In the genomic region with DNA sequence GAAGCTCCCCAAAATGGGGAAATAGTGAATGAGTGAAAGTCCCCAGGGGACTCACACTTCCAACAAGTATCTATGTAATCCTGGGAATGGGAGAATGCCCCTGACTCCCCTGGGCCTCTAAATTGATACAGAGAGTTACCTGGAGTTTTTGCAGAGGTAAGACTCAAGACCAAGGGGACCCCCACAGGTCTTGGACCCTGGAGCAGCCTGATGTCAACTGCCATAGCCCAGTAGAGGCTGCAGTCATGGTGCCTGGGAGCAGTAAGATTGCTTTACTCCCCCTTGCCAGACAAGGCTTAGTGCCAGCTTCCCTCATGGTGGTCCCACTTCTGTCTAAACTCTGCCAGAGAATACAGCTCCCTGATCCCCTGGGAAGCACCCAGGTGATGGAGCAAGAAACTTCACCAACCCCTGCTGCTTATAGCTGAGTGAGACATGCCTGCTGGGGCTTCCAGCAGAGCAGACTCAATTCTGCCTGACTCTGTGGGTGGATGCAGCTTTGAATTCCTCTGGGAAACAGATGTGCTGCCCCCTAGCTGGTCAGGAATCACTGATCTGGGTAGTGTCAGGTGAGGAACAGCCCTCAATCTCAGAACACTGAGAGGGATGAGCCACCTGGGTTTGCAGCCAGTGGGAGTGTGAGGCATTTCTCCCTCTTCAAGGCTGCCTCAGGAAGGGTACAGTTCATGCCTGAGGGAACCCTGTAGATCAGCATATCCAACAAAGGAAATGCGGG, we compare ENCODE assay signal across 18 cellular contexts.
DNase-seq lines count a peak whose midpoint lies in the region; ATAC-seq, FAIRE-seq and TF ChIP-seq lines count a peak whose summit lies in the region.
"Had no signal": no experiment of that assay in that cellular context is flagged by ENCODE, and none has a peak within 500 bp of the region (broad histone marks: within the 10 kb centered on the region; RNA-seq: fewer than 3 reads in every experiment).

No MANE protein-coding gene starts in this region.

- no peak overlapping the region for H3K4me2 ChIP-seq in GM23338
- H3K4me2 ChIP-seq in H9 (ENCODE audit: insufficient read depth, insufficient read length, low read length): no peak overlapping the region
- no peak overlapping the region for H3K4me2 ChIP-seq in keratinocyte (ENCODE audit: control insufficient read depth, extremely low read depth, insufficient read depth, low read depth, low read length)
- H3K4me2 ChIP-seq: A549 had no signal

- no peak overlapping the region for H2AK5ac ChIP-seq in H9 (ENCODE audit: insufficient read length, low read length)

- H3K23ac ChIP-seq in H9 (ENCODE audit: insufficient read length, low read depth, low read length): no peak overlapping the region

- no peak overlapping the region for H4K5ac ChIP-seq in H9 (ENCODE audit: insufficient read length, low read depth, low read length)

- no peaks in the 10 kb centered on the region for H3F3A ChIP-seq in GM23338 (replicated peaks; ENCODE audit: low read depth)

- H3K9ac ChIP-seq in H9 (ENCODE audit: extremely low read depth, insufficient read length, low read length) (no peak overlapping the region), endodermal cell (ENCODE audit: extremely low read depth, low read length, poor library complexity, severe bottlenecking) (no peak overlapping the region), keratinocyte (ENCODE audit: control insufficient read depth, extremely low read depth, insufficient read depth, low read length) (no peak overlapping the region)

- TF ChIP-seq CTCF in GM23338 (conservative IDR thresholded peaks at IDR 0.05; ENCODE audit: low read depth in 2 of 2) (peak; percentile 41 to 65; a peak in 3 of 4 replicates), H9 (conservative IDR thresholded peaks at IDR 0.05) (peak; percentile 56), endodermal cell (conservative IDR thresholded peaks at IDR 0.05) (peak; percentile 59), keratinocyte (optimal IDR thresholded peaks at IDR 0.05 in 1 of 3, IDR thresholded peaks at IDR 0.05 in 1 of 3, conservative IDR thresholded peaks at IDR 0.05 in 1 of 3; ENCODE audit: extremely low read depth in 1 of 3, insufficient read depth in 2 of 3, low read length in 3 of 3) (peak in 2 of 3 experiments; percentile 11 to 22), uterus (IDR thresholded peaks at IDR 0.05) (no peak), progenitor cell of endocrine pancreas (IDR thresholded peaks at IDR 0.05; ENCODE audit: unreplicated experiment) (no peak)

- no peak overlapping the region for H3K4ac ChIP-seq in H9 (ENCODE audit: low read depth, low read length)

- H3K36me3 Mint-ChIP-seq in GM23338 (ENCODE audit: low read depth) (peaks cover 18% of the 10 kb centered on the region; the same call in 2 of the 3 replicates), H9 (ENCODE audit: insufficient read depth in 1 of 3, low read depth in 3 of 3) (peaks cover 0 to 28% (median 6%) of the 10 kb centered on the region in 3 experiments; a peak in 4 of 7 replicates), endodermal cell (ENCODE audit: low read depth) (peaks cover 7% of the 10 kb centered on the region), progenitor cell of endocrine pancreas (ENCODE audit: insufficient read depth) (no peaks in the 10 kb centered on the region)
- H3K36me3 Mint-ChIP-seq: CD4-positive, alpha-beta memory T cell had no signal

- no peak overlapping the region; the same call in 1 of the 2 replicates for H3K14ac ChIP-seq in H9 (ENCODE audit: insufficient read depth, low read length)

- H3K79me2 ChIP-seq in GM23338 (replicated peaks; ENCODE audit: insufficient read depth): no peaks in the 10 kb centered on the region
- H3K79me2 ChIP-seq in H9 (ENCODE audit: insufficient read depth, low read length): no peaks in the 10 kb centered on the region
- no peaks in the 10 kb centered on the region for H3K79me2 ChIP-seq in keratinocyte (ENCODE audit: control insufficient read depth, insufficient read depth, low read length)

- H3K27me3 ChIP-seq in GM23338 (ENCODE audit: insufficient read depth) (no peaks in the 10 kb centered on the region), H9 (ENCODE audit: insufficient read depth, low read length) (no peaks in the 10 kb centered on the region), endodermal cell (ENCODE audit: control insufficient read depth, insufficient read depth, low read length, poor library complexity, severe bottlenecking) (no peaks in the 10 kb centered on the region), keratinocyte (ENCODE audit: control insufficient read depth, extremely low read depth, insufficient read depth, low read length) (no peaks in the 10 kb centered on the region), uterus (no peaks in the 10 kb centered on the region)
- H3K27me3 ChIP-seq: BE2C had no signal

- H3T11ph ChIP-seq in H9 (ENCODE audit: low read length): no peak overlapping the region

- TF ChIP-seq POLR2A in uterus (IDR thresholded peaks at IDR 0.05): no peak

- H4K8ac ChIP-seq in H9 (replicated peaks; ENCODE audit: insufficient read length, low read depth, low read length): no peak overlapping the region

- ATAC-seq in GM23338: peak; percentile 85
- ATAC-seq: A549 had no signal

- no peaks in the 10 kb centered on the region for H3K27me3 Mint-ChIP-seq in GM23338 (ENCODE audit: insufficient read depth, low read depth, poor library complexity)
- no peaks in the 10 kb centered on the region for H3K27me3 Mint-ChIP-seq in H9 (ENCODE audit: low read depth)
- no peaks in the 10 kb centered on the region for H3K27me3 Mint-ChIP-seq in endodermal cell (ENCODE audit: insufficient read depth)
- H3K27me3 Mint-ChIP-seq in progenitor cell of endocrine pancreas: no peaks in the 10 kb centered on the region
- H3K27me3 Mint-ChIP-seq: CD4-positive, alpha-beta memory T cell had no signal

- H3K9me2 ChIP-seq in GM23338 (ENCODE audit: insufficient read depth): peaks cover 3% of the 10 kb centered on the region; the same call in 1 of the 2 replicates

- FAIRE-seq in keratinocyte (lab: Jason Lieb, UNC): no peak
- FAIRE-seq: A549, G401.6, GM12892, GM19239, H54 had no signal

- H2AFZ ChIP-seq in GM23338: peak overlapping the region; percentile 61
- H2AFZ ChIP-seq in H9 (ENCODE audit: low read length): no peak overlapping the region
- H2AFZ ChIP-seq in keratinocyte (ENCODE audit: control insufficient read depth, low read length): no peak overlapping the region

- intact Hi-C loops in uterus (cut with DNase I; ENCODE audit: low total_unique reads): no loop called here

- H3K4me3 ChIP-seq in GM23338 (no peak overlapping the region), endodermal cell (ENCODE audit: low read length) (no peak overlapping the region), keratinocyte (ENCODE audit: control insufficient read depth in 2 of 3, extremely low read depth in 1 of 3, insufficient read depth in 2 of 3, low read depth in 1 of 3, low read length in 3 of 3) (no peak overlapping the region), uterus (no peak overlapping the region)
- H3K4me3 ChIP-seq: A549 had no signal

- no peak overlapping the region for H2BK120ac ChIP-seq in H9 (ENCODE audit: low read depth, low read length, poor library complexity, severe bottlenecking)

- no peaks in the 10 kb centered on the region for H3K23me2 ChIP-seq in H9 (ENCODE audit: insufficient read length, low read depth, low read length, poor library complexity, severe bottlenecking)

- no peak overlapping the region for H3K18ac ChIP-seq in H9 (ENCODE audit: insufficient read length, low read depth, low read length)

- H4K20me1 ChIP-seq in GM23338 (replicated peaks; ENCODE audit: insufficient read depth) (no peaks in the 10 kb centered on the region), H9 (ENCODE audit: control insufficient read depth, insufficient read depth, insufficient read length) (no peaks in the 10 kb centered on the region), keratinocyte (ENCODE audit: control insufficient read depth, extremely low read depth, insufficient read depth, low read length) (no peaks in the 10 kb centered on the region)

- H3K9me3 Mint-ChIP-seq in GM23338 (peaks cover 34% of the 10 kb centered on the region), H9 (peaks cover 22 to 27% of the 10 kb centered on the region in 2 experiments), endodermal cell (peaks cover 38% of the 10 kb centered on the region), progenitor cell of endocrine pancreas (ENCODE audit: low read depth) (peaks cover 32% of the 10 kb centered on the region)

- H3K27ac Mint-ChIP-seq in GM23338 (no peak overlapping the region), H9 (no peak overlapping the region), endodermal cell (no peak overlapping the region), progenitor cell of endocrine pancreas (no peak overlapping the region)
- H3K27ac Mint-ChIP-seq: CD4-positive, alpha-beta memory T cell had no signal

- H2BK5ac ChIP-seq in H9 (ENCODE audit: insufficient read length, low read length): no peak overlapping the region

- H2BK20ac ChIP-seq in H9 (ENCODE audit: low read depth, low read length, poor library complexity, severe bottlenecking): no peak overlapping the region

- no peaks in the 10 kb centered on the region for H3K79me1 ChIP-seq in H9 (ENCODE audit: insufficient read depth, low read depth, low read length, poor library complexity, severe bottlenecking)

- H3K36me3 ChIP-seq in GM23338 (ENCODE audit: insufficient read depth) (0 out of 2 replicates have a peak, but pooled peaks cover 6% of the 10 kb centered on the region), endodermal cell (ENCODE audit: control insufficient read depth, insufficient read depth, low read length) (no peaks in the 10 kb centered on the region), keratinocyte (ENCODE audit: control insufficient read depth in 2 of 2, extremely low read depth in 1 of 2, insufficient read depth in 2 of 2, low read length in 2 of 2) (no peaks in the 10 kb centered on the region), uterus (no peaks in the 10 kb centered on the region)
- H3K36me3 ChIP-seq: BE2C had no signal

- WGBS in H9 (ENCODE audit: extremely low coverage, insufficient read length, low lambda C conversion rate): no CpG with 5 or more reads among the region's 1 CpG
- WGBS in endodermal cell (ENCODE audit: insufficient coverage in 1 of 2, insufficient read length in 1 of 2), 2 experiments: 0% methylated on average over 1 of the region's 1 CpG; no CpG with 5 or more reads in 1 of the 2 experiments

- H3K4me1 Mint-ChIP-seq in GM23338 (peaks cover 9% of the 10 kb centered on the region; the same call in 2 of the 3 replicates), H9 (peaks cover 10 to 15% of the 10 kb centered on the region in 2 experiments), endodermal cell (peaks cover 2% of the 10 kb centered on the region), progenitor cell of endocrine pancreas (ENCODE audit: low read depth) (no peaks in the 10 kb centered on the region)
- H3K4me1 Mint-ChIP-seq: CD4-positive, alpha-beta memory T cell had no signal

- H3K4me1 ChIP-seq in GM23338 (ENCODE audit: insufficient read depth): no peaks in the 10 kb centered on the region
- H3K4me1 ChIP-seq in H9 (ENCODE audit: insufficient read depth, low read length): no peaks in the 10 kb centered on the region
- no peaks in the 10 kb centered on the region for H3K4me1 ChIP-seq in endodermal cell (ENCODE audit: control insufficient read depth, insufficient read depth, low read length)
- no peaks in the 10 kb centered on the region for H3K4me1 ChIP-seq in keratinocyte (ENCODE audit: control insufficient read depth, extremely low read depth, insufficient read depth, low read length)
- H3K4me1 ChIP-seq in uterus: no peaks in the 10 kb centered on the region
- H3K4me1 ChIP-seq: A549, BE2C had no signal

- no peak overlapping the region for H3K56ac ChIP-seq in H9 (ENCODE audit: insufficient read length, low read depth, low read length)

- no peaks in the 10 kb centered on the region for H3K9me3 ChIP-seq in H9 (ENCODE audit: control insufficient read depth, low read depth, low read length)
- peaks cover 24% of the 10 kb centered on the region for H3K9me3 ChIP-seq in endodermal cell (ENCODE audit: control insufficient read depth, low read length)
- H3K9me3 ChIP-seq in keratinocyte (ENCODE audit: control insufficient read depth, low read depth, low read length): no peaks in the 10 kb centered on the region
- H3K9me3 ChIP-seq in uterus: peaks cover 0 to 4% of the 10 kb centered on the region in 2 donors
- H3K9me3 ChIP-seq: A549, BE2C had no signal

- no peak overlapping the region for H2BK15ac ChIP-seq in H9 (ENCODE audit: low read depth, low read length)

- no peak overlapping the region for H4K91ac ChIP-seq in H9 (ENCODE audit: insufficient read length, low read depth, low read length)

- H2BK12ac ChIP-seq in H9 (ENCODE audit: insufficient read length, low read depth, low read length): no peak overlapping the region

- H3K4me3 Mint-ChIP-seq in GM23338 (no peak overlapping the region), H9 (no peak overlapping the region), endodermal cell (no peak overlapping the region), progenitor cell of endocrine pancreas (ENCODE audit: low read depth) (no peak overlapping the region)
- H3K4me3 Mint-ChIP-seq: CD4-positive, alpha-beta memory T cell had no signal

- dilution Hi-C loops in keratinocyte (cut with MboI; ENCODE audit: extremely low pct_ligation_motif_present, low sequenced_read_pairs): no loop called here

- no peak overlapping the region for H3K27ac ChIP-seq in GM23338 (ENCODE audit: low read depth)
- no peak overlapping the region for H3K27ac ChIP-seq in H9 (ENCODE audit: insufficient read length, low read depth, low read length)
- H3K27ac ChIP-seq in endodermal cell (ENCODE audit: low read depth, low read length): no peak overlapping the region
- H3K27ac ChIP-seq in keratinocyte (ENCODE audit: control insufficient read depth, insufficient read depth, low read length): no peak overlapping the region
- H3K27ac ChIP-seq in uterus: no peak overlapping the region
- H3K27ac ChIP-seq: A549, C4-2B had no signal

- H3K9me1 ChIP-seq in keratinocyte (ENCODE audit: control insufficient read depth, extremely low read depth, insufficient read depth, low read length): no peaks in the 10 kb centered on the region

- peak; percentile 51 for DNase-seq in GM23338 (ENCODE audit: low spot score)
- peak; percentile 61 for DNase-seq in H9
- peak; percentile 81 for DNase-seq in endodermal cell
- DNase-seq in keratinocyte (ENCODE audit: low read depth, low spot score): no peak
- no peak for DNase-seq in stimulated activated naive CD4-positive, alpha-beta T cell treated with Interleukin-2 at 50 U/mL for 16 hours (lab: John Stamatoyannopoulos, UW)
- DNase-seq in NK-92 (lab: John Stamatoyannopoulos, UW; ENCODE audit: unreplicated experiment): no peak
- no peak for DNase-seq in uterus
- no peak for DNase-seq in progenitor cell of endocrine pancreas (ENCODE audit: low spot score, unreplicated experiment)
- DNase-seq: BE2C; CD4-positive, alpha-beta memory T cell; DMS79; IMR-90 had no signal

Comparison
In these comparisons a context has a peak if more than half of its experiments do, and no peak if none do; other contexts are left out.
1. DNase-seq: peak in GM23338 (single experiment), H9 (single experiment) and endodermal cell (single experiment); none in keratinocyte (single experiment), stimulated activated naive CD4-positive, alpha-beta T cell treated with Interleukin-2 at 50 U/mL for 16 hours (single experiment), NK-92 (single experiment), uterus (0 of 2) and progenitor cell of endocrine pancreas (single experiment).
2. CTCF ChIP-seq: peak in GM23338 (2 of 2), H9 (single experiment), endodermal cell (single experiment) and keratinocyte (2 of 3); none in uterus (0 of 4) and progenitor cell of endocrine pancreas (single experiment).